In the genomic region with DNA sequence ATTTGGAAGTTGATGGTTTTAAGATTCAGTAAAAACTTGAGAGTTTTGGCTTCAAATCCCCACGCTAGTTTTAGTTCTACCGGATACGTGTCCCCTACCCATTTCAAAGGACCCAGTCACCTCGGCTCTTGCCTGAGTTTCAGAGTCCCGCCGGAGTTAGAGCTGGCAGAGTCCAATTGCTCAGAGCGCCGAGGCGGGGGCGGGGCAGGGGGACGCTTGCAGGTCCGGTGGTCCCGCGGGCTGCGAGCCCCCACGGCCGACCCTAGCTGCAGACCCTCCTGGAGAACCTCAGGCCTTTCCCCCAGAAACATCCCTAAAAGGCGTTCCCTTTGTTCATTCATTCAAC, we compare ENCODE assay signal across 8 cellular contexts. TPM values are rescaled to one million over a fixed set of nuclear protein-coding genes. Genes with fewer than 3 reads are reported as not detected.
A peak's percentile ranks its signal among the peaks of the same experiment; 100 is the strongest.
DNase-seq lines count a peak whose midpoint lies in the region; ATAC-seq and TF ChIP-seq lines count a peak whose summit lies in the region.

No MANE protein-coding gene starts in this region.

- H3K27ac Mint-ChIP-seq in activated CD4-positive, alpha-beta T cell treated with anti-CD3 and anti-CD28 coated beads, Interleukin-2, amount 10 ng/mL, durations not matched to agents 7 days and 5 days = peak overlapping the region; percentile 95
- H3K27ac Mint-ChIP-seq in stimulated activated memory B cell treated with anti-CD40 and anti-IgM and Interleukin-4, amounts not matched to agents 10 μg/mL and 1 μg/mL and 100 μg/mL, for 72 hours = peak overlapping the region; percentile 97

- peak overlapping the region; percentile 82 for H3K4me3 ChIP-seq in Loucy (ENCODE audit: low read length, poor library complexity, severe bottlenecking)
- peak overlapping the region; percentile 65 for H3K4me3 ChIP-seq in mononuclear cell (ENCODE audit: low read length)

- H3K4me1 Mint-ChIP-seq in activated CD4-positive, alpha-beta T cell treated with anti-CD3 and anti-CD28 coated beads, Interleukin-2, amount 10 ng/mL, durations not matched to agents 7 days and 5 days = peaks cover 39% of the 10 kb centered on the region
- peaks cover 24% of the 10 kb centered on the region for H3K4me1 Mint-ChIP-seq in stimulated activated memory B cell treated with anti-CD40 and anti-IgM and Interleukin-4, amounts not matched to agents 10 μg/mL and 1 μg/mL and 100 μg/mL, for 72 hours

- H3K36me3 ChIP-seq in Loucy (ENCODE audit: insufficient read depth, low read length) = no peaks in the 10 kb centered on the region

- no peaks in the 10 kb centered on the region for H3F3A ChIP-seq in Loucy (ENCODE audit: low read depth)

- peak; percentile 74 for DNase-seq in COLO668 (lab: John Stamatoyannopoulos, UW; ENCODE audit: unreplicated experiment)
- peak; percentile 45 for DNase-seq in activated CD4-positive, alpha-beta T cell treated with anti-CD3 and anti-CD28 coated beads, Interleukin-2, amount 10 ng/mL, durations not matched to agents 7 days and 5 days
- peak; percentile 4 for DNase-seq in effector CD8-positive, alpha-beta T cell (lab: John Stamatoyannopoulos, UW)
- DNase-seq in A172 (ENCODE audit: low spot score) = no peak

- no peak for TF ChIP-seq CTCF in Loucy (conservative IDR thresholded peaks at IDR 0.05; ENCODE audit: low read length)

- no peaks in the 10 kb centered on the region for H3K9me3 Mint-ChIP-seq in activated CD4-positive, alpha-beta T cell treated with anti-CD3 and anti-CD28 coated beads, Interleukin-2, amount 10 ng/mL, durations not matched to agents 7 days and 5 days
- no peaks in the 10 kb centered on the region for H3K9me3 Mint-ChIP-seq in stimulated activated memory B cell treated with anti-CD40 and anti-IgM and Interleukin-4, amounts not matched to agents 10 μg/mL and 1 μg/mL and 100 μg/mL, for 72 hours

- peak overlapping the region; percentile 88 for H3K4me2 ChIP-seq in Loucy (ENCODE audit: low read depth, low read length, poor library complexity, severe bottlenecking)

- no peaks in the 10 kb centered on the region for H3K27me3 Mint-ChIP-seq in activated CD4-positive, alpha-beta T cell treated with anti-CD3 and anti-CD28 coated beads, Interleukin-2, amount 10 ng/mL, durations not matched to agents 7 days and 5 days
- H3K27me3 Mint-ChIP-seq in stimulated activated memory B cell treated with anti-CD40 and anti-IgM and Interleukin-4, amounts not matched to agents 10 μg/mL and 1 μg/mL and 100 μg/mL, for 72 hours = no peaks in the 10 kb centered on the region

- POLR2A ChIA-PET in activated CD4-positive, alpha-beta T cell treated with anti-CD3 and anti-CD28 coated beads, Interleukin-2, amount 10 ng/mL, durations not matched to agents 7 days and 5 days (lab: Charles Lee) = interaction anchor here (0.5 kb wide), 1 partner anchor 48 kb away, joined by 3 read pairs; no protein-coding TSS in a partner anchor

- peaks cover 31% of the 10 kb centered on the region for H3K79me2 ChIP-seq in Loucy (ENCODE audit: insufficient read depth, low read length)

- H3K4me3 Mint-ChIP-seq in activated CD4-positive, alpha-beta T cell treated with anti-CD3 and anti-CD28 coated beads, Interleukin-2, amount 10 ng/mL, durations not matched to agents 7 days and 5 days = peak overlapping the region; percentile 95
- peak overlapping the region; percentile 93 for H3K4me3 Mint-ChIP-seq in stimulated activated memory B cell treated with anti-CD40 and anti-IgM and Interleukin-4, amounts not matched to agents 10 μg/mL and 1 μg/mL and 100 μg/mL, for 72 hours

- no peaks in the 10 kb centered on the region for H3K27me3 ChIP-seq in Loucy (ENCODE audit: insufficient read depth, low read length, poor library complexity, severe bottlenecking)
- no peaks in the 10 kb centered on the region for H3K27me3 ChIP-seq in mononuclear cell (ENCODE audit: insufficient read depth, low read length)

- H3K9me3 ChIP-seq in Loucy (ENCODE audit: insufficient read depth, low read depth, low read length) (no peaks in the 10 kb centered on the region), mononuclear cell (ENCODE audit: low read depth, low read length) (no peaks in the 10 kb centered on the region)

- H3K9ac ChIP-seq in Loucy (ENCODE audit: low read depth, low read length, poor library complexity, severe bottlenecking) = peak overlapping the region; percentile 83

- H3K36me3 Mint-ChIP-seq in activated CD4-positive, alpha-beta T cell treated with anti-CD3 and anti-CD28 coated beads, Interleukin-2, amount 10 ng/mL, durations not matched to agents 7 days and 5 days (ENCODE audit: low read depth) = peaks cover 12% of the 10 kb centered on the region
- H3K36me3 Mint-ChIP-seq in stimulated activated memory B cell treated with anti-CD40 and anti-IgM and Interleukin-4, amounts not matched to agents 10 μg/mL and 1 μg/mL and 100 μg/mL, for 72 hours = peaks cover 19% of the 10 kb centered on the region

- no peaks in the 10 kb centered on the region for H3K9me2 ChIP-seq in Loucy (replicated peaks; ENCODE audit: low read depth, low read length)

- CTCF ChIA-PET in activated CD4-positive, alpha-beta T cell treated with anti-CD3 and anti-CD28 coated beads, Interleukin-2, amount 10 ng/mL, durations not matched to agents 7 days and 5 days (lab: Charles Lee) = interaction anchor here (3.3 kb wide), 1 partner anchor 121 kb away, joined by 11 read pairs; no protein-coding TSS in a partner anchor

- peak; percentile 33 for ATAC-seq in GM21619 (IDR thresholded peaks at IDR 0.05; ENCODE audit: unreplicated experiment)
- peak; percentile 51 for ATAC-seq in stimulated activated memory B cell treated with anti-CD40 and anti-IgM and Interleukin-4, amounts not matched to agents 10 μg/mL and 1 μg/mL and 100 μg/mL, for 72 hours

- peak overlapping the region; percentile 98 for H2AFZ ChIP-seq in Loucy (ENCODE audit: low read length)

- peaks cover 31% of the 10 kb centered on the region for H3K4me1 ChIP-seq in Loucy (ENCODE audit: insufficient read depth, low read length, poor library complexity, severe bottlenecking)
- H3K4me1 ChIP-seq in mononuclear cell (ENCODE audit: insufficient read depth, low read length) = peaks cover 22% of the 10 kb centered on the region

- H4K20me1 ChIP-seq in Loucy (ENCODE audit: insufficient read depth, low read length, poor library complexity, severe bottlenecking) = no peaks in the 10 kb centered on the region

RNA-seq across cellular contexts. Expression of gene VPS45, which starts 0.8 kb away (rescaled TPM):
- 10 to 100 TPM; 34.1 to 38.1 TPM for total RNA-seq in activated CD4-positive, alpha-beta T cell treated with anti-CD3 and anti-CD28 coated beads, Interleukin-2, amount 10 ng/mL, durations not matched to agents 7 days and 5 days
- total RNA-seq in mononuclear cell = 11.5 TPM
- 57.5 and 72.8 TPM in 2 replicates for total RNA-seq in A172 (2014; rRNA removed; shearing (Covaris generic))

RNA-seq across cellular contexts. Expression of gene OTUD7B, which starts 56.3 kb away (rescaled TPM):
- total RNA-seq in activated CD4-positive, alpha-beta T cell treated with anti-CD3 and anti-CD28 coated beads, Interleukin-2, amount 10 ng/mL, durations not matched to agents 7 days and 5 days = 10 to 100 TPM in 1 of 2 experiments, 1 to 10 TPM in 1; 9.9 to 10.6 TPM
- 1.5 TPM for total RNA-seq in mononuclear cell
- 15.6 and 19.7 TPM in 2 replicates for total RNA-seq in A172 (2014; rRNA removed; shearing (Covaris generic))
